ENCODE assay signal across 8 cellular contexts in the genomic region with DNA sequence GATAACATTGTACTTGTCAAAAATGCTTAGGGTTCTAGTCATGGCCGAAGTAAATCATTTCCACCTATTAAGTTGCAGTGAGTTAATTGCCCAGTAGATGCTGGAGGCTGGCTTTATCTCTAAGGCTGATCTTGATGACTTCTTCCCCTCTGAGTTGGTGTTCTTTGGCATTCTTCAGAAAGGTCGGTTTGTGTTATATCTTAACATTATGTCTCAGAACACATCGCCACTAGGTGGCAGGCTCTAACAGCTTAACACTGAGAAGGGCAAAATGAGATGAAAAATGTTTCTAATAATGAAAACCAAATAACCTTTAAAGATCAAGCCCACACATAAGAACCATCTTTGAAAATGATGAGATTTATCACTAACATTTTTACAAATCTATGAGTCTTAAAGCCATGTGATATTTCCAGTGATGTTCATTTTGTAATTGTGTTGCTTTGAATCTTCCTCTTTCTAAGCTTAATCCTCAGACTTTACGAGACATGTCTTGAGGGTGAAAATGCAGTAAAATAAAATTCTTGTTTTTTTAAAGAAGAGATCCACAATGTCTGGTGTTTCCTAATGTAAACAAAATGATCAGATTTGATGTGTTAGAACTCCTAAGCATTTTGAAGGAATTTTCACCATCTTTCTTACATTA. TPM values are rescaled to one million over a fixed set of nuclear protein-coding genes. Genes with fewer than 3 reads are reported as not detected.
A peak's percentile ranks its signal among the peaks of the same experiment; 100 is the strongest.
DNase-seq lines count a peak whose midpoint lies in the region; ATAC-seq, FAIRE-seq and TF ChIP-seq lines count a peak whose summit lies in the region.

No MANE protein-coding gene starts in this region.

- CTCF ChIA-PET in activated CD8-positive, alpha-beta T cell treated with anti-CD3 and anti-CD28 coated beads for 36 hours (lab: Charles Lee) = interaction anchor here (0.6 to 3.2 kb wide), 18 partner anchors 9 to 1140 kb away, joined by 3 to 15 read pairs (median 4); no protein-coding TSS in a partner anchor

- no peaks in the 10 kb centered on the region for H3K27me3 ChIP-seq in stomach

- H3K9me3 ChIP-seq in stomach = no peaks in the 10 kb centered on the region

- DNase-seq in CMK (ENCODE audit: low read depth) (peak; percentile 62), HCEC 1CT (peak; percentile 57), NCI-H69 (lab: John Stamatoyannopoulos, UW) (peak; percentile 72), mucosa of gallbladder (ENCODE audit: low spot score) (peak; percentile 49), stomach (peak; percentile 78)
- peak; percentile 84 for DNase-seq in activated CD8-positive, alpha-beta T cell treated with anti-CD3 and anti-CD28 coated beads for 36 hours

- H3K4me3 Mint-ChIP-seq in activated CD8-positive, alpha-beta T cell treated with anti-CD3 and anti-CD28 coated beads for 36 hours = no peak overlapping the region

- H3K4me3 ChIP-seq in stomach = no peak overlapping the region

- peak; percentile 74 for ATAC-seq in activated CD8-positive, alpha-beta T cell treated with anti-CD3 and anti-CD28 coated beads for 36 hours
- ATAC-seq in HG02884 (IDR thresholded peaks at IDR 0.05; ENCODE audit: unreplicated experiment) = no peak

- intact Hi-C loops in activated CD8-positive, alpha-beta T cell treated with anti-CD3 and anti-CD28 coated beads for 36 hours (cut with micrococcal nuclease) = loop anchor here (10.0 kb wide), 1 partner anchor 440 kb away; no protein-coding TSS in a partner anchor
- intact Hi-C loops in stomach (cut with DNase I; ENCODE audit: low total_unique reads) = loop anchor here (10.0 kb wide), 1 partner anchor 220 kb away; no protein-coding TSS in a partner anchor

- no peak for TF ChIP-seq POLR2A in stomach (IDR thresholded peaks at IDR 0.05)

- peak; percentile 85 for FAIRE-seq in endometrium (lab: Jason Lieb, UNC)

- no peaks in the 10 kb centered on the region for H3K27me3 Mint-ChIP-seq in activated CD8-positive, alpha-beta T cell treated with anti-CD3 and anti-CD28 coated beads for 36 hours

- TF ChIP-seq CTCF in activated CD8-positive, alpha-beta T cell treated with anti-CD3 and anti-CD28 coated beads for 36 hours (IDR thresholded peaks at IDR 0.05) = peak; percentile 84
- TF ChIP-seq CTCF in stomach (IDR thresholded peaks at IDR 0.05) = peak in 5 of 7 experiments; percentile 26 to 71 (median 61)

- POLR2A ChIA-PET in activated CD8-positive, alpha-beta T cell treated with anti-CD3 and anti-CD28 coated beads for 36 hours (lab: Charles Lee) = interaction anchor here (1.2 kb wide), 1 partner anchor 10 kb away, joined by 3 read pairs; no protein-coding TSS in a partner anchor

- no peak for TF ChIP-seq EP300 in stomach (IDR thresholded peaks at IDR 0.05)

- peaks cover 21% of the 10 kb centered on the region for H3K36me3 Mint-ChIP-seq in activated CD8-positive, alpha-beta T cell treated with anti-CD3 and anti-CD28 coated beads for 36 hours (ENCODE audit: low read depth)

- H3K4me1 Mint-ChIP-seq in activated CD8-positive, alpha-beta T cell treated with anti-CD3 and anti-CD28 coated beads for 36 hours (ENCODE audit: low read depth) = peaks cover 2% of the 10 kb centered on the region

- H3K4me1 ChIP-seq in stomach = peaks cover 9 to 38% (median 23%) of the 10 kb centered on the region in 4 donors

- no peaks in the 10 kb centered on the region for H3K9me3 Mint-ChIP-seq in activated CD8-positive, alpha-beta T cell treated with anti-CD3 and anti-CD28 coated beads for 36 hours

- H3K27ac ChIP-seq in stomach = peak overlapping the region in 1 of 5 donors; percentile 52

- H3K36me3 ChIP-seq in stomach = peaks cover 34 to 89% (median 82%) of the 10 kb centered on the region in 4 donors

- H3K27ac Mint-ChIP-seq in activated CD8-positive, alpha-beta T cell treated with anti-CD3 and anti-CD28 coated beads for 36 hours = no peak overlapping the region

- WGBS in stomach, 5 donors = 29 to 42% (median 36%) methylated on average over 4 of the region's 4 CpGs

RNA-seq across cellular contexts. Expression of a gene that starts 28.6 kb away (rescaled TPM):
- 10 to 100 TPM; 18.0 to 19.8 TPM for total RNA-seq in activated CD8-positive, alpha-beta T cell treated with anti-CD3 and anti-CD28 coated beads for 36 hours
- total RNA-seq in mucosa of gallbladder = 38.5 TPM
- 100 to 1,000 TPM in 1 of 5 donors, 10 to 100 TPM in 4; 22.6 to 122 (median 71.8) TPM for total RNA-seq in stomach
- polyA plus RNA-seq in stomach = 10 to 100 TPM; 10.8 to 15.4 (median 11.5) TPM

RNA-seq across cellular contexts. Expression of a gene that starts 32.3 kb away (rescaled TPM):
- total RNA-seq in activated CD8-positive, alpha-beta T cell treated with anti-CD3 and anti-CD28 coated beads for 36 hours = 10 to 100 TPM; 46.0 to 47.1 TPM
- total RNA-seq in mucosa of gallbladder = 36.4 TPM
- 100 to 1,000 TPM in 1 of 5 donors, 10 to 100 TPM in 4; 14.2 to 131 (median 49.4) TPM for total RNA-seq in stomach
- polyA plus RNA-seq in stomach = 10 to 100 TPM in 2 of 3 donors, 1 to 10 TPM in 1; 7.5 to 12.3 (median 11.6) TPM
